ENCODE assay signal across 1 cellular context in genomic region chr14:93994919-93995682, GRCh38.
TF ChIP-seq lines count a peak whose summit lies in the region.

No MANE protein-coding gene starts in this region.

TF ChIP-seq in SK-N-SH, 30 proteins besides CTCF, POLR2A, EP300 and RAD21 (continued from another document):
- TF ChIP-seq ZBTB33 (IDR thresholded peaks at IDR 0.05; ENCODE audit: borderline replicate concordance, low read depth) (no peak), GATA2 (CRISPR knock-in tag; IDR thresholded peaks at IDR 0.05) (no peak), FOXJ3 (CRISPR knock-in tag; IDR thresholded peaks at IDR 0.05) (no peak), JUND (IDR thresholded peaks at IDR 0.05) (peak; percentile 90), RCOR1 (IDR thresholded peaks at IDR 0.05; ENCODE audit: low read length) (no peak), TCF12 (IDR thresholded peaks at IDR 0.05) (peak; percentile 94), RFX5 (IDR thresholded peaks at IDR 0.05; ENCODE audit: low read length) (no peak), MXI1 (IDR thresholded peaks at IDR 0.05; ENCODE audit: low read depth, low read length) (no peak), SMC3 (IDR thresholded peaks at IDR 0.05; ENCODE audit: low read depth, low read length) (no peak), YY1 (IDR thresholded peaks at IDR 0.05; ENCODE audit: low read depth) (no peak), ELF1 (IDR thresholded peaks at IDR 0.05) (no peak), NRF1 (IDR thresholded peaks at IDR 0.05; ENCODE audit: low read depth, low read length) (no peak), PBX3 (IDR thresholded peaks at IDR 0.05) (peak; percentile 98), GABPA (IDR thresholded peaks at IDR 0.05; ENCODE audit: low read depth) (no peak), CHD2 (IDR thresholded peaks at IDR 0.05; ENCODE audit: low read length, partially characterized antibody) (no peak), TAF1 (IDR thresholded peaks at IDR 0.05; ENCODE audit: borderline replicate concordance, low read depth, low read length) (no peak), POLR2AphosphoS5 (IDR thresholded peaks at IDR 0.05; ENCODE audit: low read depth, low read length) (peak; percentile 40; the same call in 1 of the 2 replicates)
- TF ChIP-seq, protein P1, sequence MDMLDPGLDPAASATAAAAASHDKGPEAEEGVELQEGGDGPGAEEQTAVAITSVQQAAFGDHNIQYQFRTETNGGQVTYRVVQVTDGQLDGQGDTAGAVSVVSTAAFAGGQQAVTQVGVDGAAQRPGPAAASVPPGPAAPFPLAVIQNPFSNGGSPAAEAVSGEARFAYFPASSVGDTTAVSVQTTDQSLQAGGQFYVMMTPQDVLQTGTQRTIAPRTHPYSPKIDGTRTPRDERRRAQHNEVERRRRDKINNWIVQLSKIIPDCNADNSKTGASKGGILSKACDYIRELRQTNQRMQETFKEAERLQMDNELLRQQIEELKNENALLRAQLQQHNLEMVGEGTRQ (IDR thresholded peaks at IDR 0.05; ENCODE audit: borderline replicate concordance, low read depth, low read length) = no peak
